ENCODE assay signal across 1 cellular context in the genomic region with DNA sequence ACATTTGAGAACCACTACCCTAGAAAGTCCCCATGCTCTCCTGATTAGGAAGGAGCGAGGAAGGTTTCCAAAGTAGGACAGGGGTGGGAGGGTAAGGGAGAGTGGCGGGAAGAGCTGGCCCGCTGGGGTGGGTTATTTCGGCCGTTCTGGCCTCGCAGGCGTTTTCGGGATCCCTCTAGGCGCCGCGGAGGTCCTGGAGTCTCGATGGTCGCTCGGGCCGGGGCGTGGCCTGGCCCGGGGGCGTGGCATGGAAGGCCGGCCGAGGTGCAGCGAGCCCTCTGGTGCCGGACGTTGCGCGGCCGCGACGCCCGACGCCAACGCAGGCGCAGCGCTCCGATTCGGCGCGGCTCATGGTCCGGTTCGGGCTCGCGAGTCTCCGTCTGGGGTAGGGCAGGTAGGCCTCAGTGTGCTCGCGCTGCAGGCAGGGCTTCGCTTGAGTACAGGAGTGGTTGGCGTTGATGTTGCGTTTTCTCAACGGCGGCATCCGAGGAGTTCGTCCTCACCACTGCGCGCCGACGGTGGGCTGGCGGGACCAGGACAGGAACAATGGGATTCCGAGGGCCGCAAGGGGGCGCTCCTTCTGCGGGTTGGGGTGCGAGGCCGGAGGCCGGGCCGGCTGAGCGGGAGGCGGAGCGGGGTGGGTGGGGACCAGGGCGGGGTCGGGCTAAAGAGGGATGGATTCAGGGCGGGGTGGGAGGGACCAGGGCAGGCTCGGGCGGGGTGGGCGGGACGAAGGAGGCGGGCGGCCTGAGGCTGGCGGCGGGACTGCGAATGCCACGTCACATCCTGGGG.
TF ChIP-seq lines count a peak whose summit lies in the region.

A gene with protein sequence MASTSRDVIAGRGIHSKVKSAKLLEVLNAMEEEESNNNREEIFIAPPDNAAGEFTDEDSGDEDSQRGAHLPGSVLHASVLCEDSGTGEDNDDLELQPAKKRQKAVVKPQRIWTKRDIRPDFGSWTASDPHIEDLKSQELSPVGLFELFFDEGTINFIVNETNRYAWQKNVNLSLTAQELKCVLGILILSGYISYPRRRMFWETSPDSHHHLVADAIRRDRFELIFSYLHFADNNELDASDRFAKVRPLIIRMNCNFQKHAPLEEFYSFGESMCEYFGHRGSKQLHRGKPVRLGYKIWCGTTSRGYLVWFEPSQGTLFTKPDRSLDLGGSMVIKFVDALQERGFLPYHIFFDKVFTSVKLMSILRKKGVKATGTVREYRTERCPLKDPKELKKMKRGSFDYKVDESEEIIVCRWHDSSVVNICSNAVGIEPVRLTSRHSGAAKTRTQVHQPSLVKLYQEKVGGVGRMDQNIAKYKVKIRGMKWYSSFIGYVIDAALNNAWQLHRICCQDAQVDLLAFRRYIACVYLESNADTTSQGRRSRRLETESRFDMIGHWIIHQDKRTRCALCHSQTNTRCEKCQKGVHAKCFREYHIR (plus strand): TSS at position 287 of the 792 bp plus-strand sequence. CDS start 7,628 bp downstream, outside the sequence.

TF ChIP-seq in K562, 482 proteins besides CTCF, POLR2A, EP300 and RAD21 (continued from another document and continues in another):
- TF ChIP-seq, protein P1, sequence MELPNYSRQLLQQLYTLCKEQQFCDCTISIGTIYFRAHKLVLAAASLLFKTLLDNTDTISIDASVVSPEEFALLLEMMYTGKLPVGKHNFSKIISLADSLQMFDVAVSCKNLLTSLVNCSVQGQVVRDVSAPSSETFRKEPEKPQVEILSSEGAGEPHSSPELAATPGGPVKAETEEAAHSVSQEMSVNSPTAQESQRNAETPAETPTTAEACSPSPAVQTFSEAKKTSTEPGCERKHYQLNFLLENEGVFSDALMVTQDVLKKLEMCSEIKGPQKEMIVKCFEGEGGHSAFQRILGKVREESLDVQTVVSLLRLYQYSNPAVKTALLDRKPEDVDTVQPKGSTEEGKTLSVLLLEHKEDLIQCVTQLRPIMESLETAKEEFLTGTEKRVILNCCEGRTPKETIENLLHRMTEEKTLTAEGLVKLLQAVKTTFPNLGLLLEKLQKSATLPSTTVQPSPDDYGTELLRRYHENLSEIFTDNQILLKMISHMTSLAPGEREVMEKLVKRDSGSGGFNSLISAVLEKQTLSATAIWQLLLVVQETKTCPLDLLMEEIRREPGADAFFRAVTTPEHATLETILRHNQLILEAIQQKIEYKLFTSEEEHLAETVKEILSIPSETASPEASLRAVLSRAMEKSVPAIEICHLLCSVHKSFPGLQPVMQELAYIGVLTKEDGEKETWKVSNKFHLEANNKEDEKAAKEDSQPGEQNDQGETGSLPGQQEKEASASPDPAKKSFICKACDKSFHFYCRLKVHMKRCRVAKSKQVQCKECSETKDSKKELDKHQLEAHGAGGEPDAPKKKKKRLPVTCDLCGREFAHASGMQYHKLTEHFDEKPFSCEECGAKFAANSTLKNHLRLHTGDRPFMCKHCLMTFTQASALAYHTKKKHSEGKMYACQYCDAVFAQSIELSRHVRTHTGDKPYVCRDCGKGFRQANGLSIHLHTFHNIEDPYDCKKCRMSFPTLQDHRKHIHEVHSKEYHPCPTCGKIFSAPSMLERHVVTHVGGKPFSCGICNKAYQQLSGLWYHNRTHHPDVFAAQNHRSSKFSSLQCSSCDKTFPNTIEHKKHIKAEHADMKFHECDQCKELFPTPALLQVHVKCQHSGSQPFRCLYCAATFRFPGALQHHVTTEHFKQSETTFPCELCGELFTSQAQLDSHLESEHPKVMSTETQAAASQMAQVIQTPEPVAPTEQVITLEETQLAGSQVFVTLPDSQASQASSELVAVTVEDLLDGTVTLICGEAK (IDR thresholded peaks at IDR 0.05): peak; percentile 83
- TF ChIP-seq, protein P1 (CRISPR knock-in tag; IDR thresholded peaks at IDR 0.05): no peak; the same call in 1 of the 2 replicates
- TF ChIP-seq ZNF239 (CRISPR knock-in tag; IDR thresholded peaks at IDR 0.05) (0 out of 2 replicates have a peak, but pooled peaks have one; percentile 20), ZNF668 (CRISPR knock-in tag; IDR thresholded peaks at IDR 0.05) (no peak), BHLHE40 (IDR thresholded peaks at IDR 0.05; ENCODE audit: low read length) (peak; percentile 61), ETV5 (CRISPR knock-in tag; IDR thresholded peaks at IDR 0.05; ENCODE audit: low read depth) (no peak; the same call in 1 of the 2 replicates), ZNF431 (CRISPR knock-in tag; IDR thresholded peaks at IDR 0.05) (peak; percentile 88), RBM22 (IDR thresholded peaks at IDR 0.05; ENCODE audit: low read depth, low read length, poor library complexity, severe bottlenecking) (peak; percentile 56), NCOR1 (IDR thresholded peaks at IDR 0.05) (peak; percentile 53; the same call in 1 of the 2 replicates), HMG20B (CRISPR knock-in tag; IDR thresholded peaks at IDR 0.05) (no peak), NONO (IDR thresholded peaks at IDR 0.05; ENCODE audit: low read depth in 2 of 2, low read length in 1 of 2) (peak; percentile 58 to 78; a peak in 3 of 4 replicates), CHD4 (IDR thresholded peaks at IDR 0.05; ENCODE audit: insufficient read depth, insufficient replicate concordance, low read depth, low read length, poor library complexity, severe bottlenecking) (no peak), BRF1 (IDR thresholded peaks at IDR 0.05; ENCODE audit: borderline replicate concordance, extremely low read depth, insufficient read length) (no peak), PURB (CRISPR knock-in tag; IDR thresholded peaks at IDR 0.05; ENCODE audit: low read depth) (no peak), ELF2 (CRISPR knock-in tag; IDR thresholded peaks at IDR 0.05) (0 out of 2 replicates have a peak, but pooled peaks have one; percentile 22), RBFOX2 (IDR thresholded peaks at IDR 0.05; ENCODE audit: low read depth, low read length) (peak; percentile 97), XRCC4 (IDR thresholded peaks at IDR 0.05; ENCODE audit: extremely low read depth, insufficient read depth, insufficient read length) (no peak), HDAC8 (tag; IDR thresholded peaks at IDR 0.05) (peak; percentile 36; the same call in 1 of the 2 replicates), ZNF347 (CRISPR knock-in tag; IDR thresholded peaks at IDR 0.05; ENCODE audit: low read depth) (no peak), TAF9B (IDR thresholded peaks at IDR 0.05; ENCODE audit: partially characterized antibody) (peak; percentile 80)
- TF ChIP-seq, protein P2, sequence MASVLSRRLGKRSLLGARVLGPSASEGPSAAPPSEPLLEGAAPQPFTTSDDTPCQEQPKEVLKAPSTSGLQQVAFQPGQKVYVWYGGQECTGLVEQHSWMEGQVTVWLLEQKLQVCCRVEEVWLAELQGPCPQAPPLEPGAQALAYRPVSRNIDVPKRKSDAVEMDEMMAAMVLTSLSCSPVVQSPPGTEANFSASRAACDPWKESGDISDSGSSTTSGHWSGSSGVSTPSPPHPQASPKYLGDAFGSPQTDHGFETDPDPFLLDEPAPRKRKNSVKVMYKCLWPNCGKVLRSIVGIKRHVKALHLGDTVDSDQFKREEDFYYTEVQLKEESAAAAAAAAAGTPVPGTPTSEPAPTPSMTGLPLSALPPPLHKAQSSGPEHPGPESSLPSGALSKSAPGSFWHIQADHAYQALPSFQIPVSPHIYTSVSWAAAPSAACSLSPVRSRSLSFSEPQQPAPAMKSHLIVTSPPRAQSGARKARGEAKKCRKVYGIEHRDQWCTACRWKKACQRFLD (CRISPR knock-in tag; IDR thresholded peaks at IDR 0.05): peak; percentile 75; the same call in 1 of the 2 replicates
- TF ChIP-seq, protein P3, sequence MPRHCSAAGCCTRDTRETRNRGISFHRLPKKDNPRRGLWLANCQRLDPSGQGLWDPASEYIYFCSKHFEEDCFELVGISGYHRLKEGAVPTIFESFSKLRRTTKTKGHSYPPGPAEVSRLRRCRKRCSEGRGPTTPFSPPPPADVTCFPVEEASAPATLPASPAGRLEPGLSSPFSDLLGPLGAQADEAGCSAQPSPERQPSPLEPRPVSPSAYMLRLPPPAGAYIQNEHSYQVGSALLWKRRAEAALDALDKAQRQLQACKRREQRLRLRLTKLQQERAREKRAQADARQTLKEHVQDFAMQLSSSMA (CRISPR knock-in tag; IDR thresholded peaks at IDR 0.05): no peak
- TF ChIP-seq, protein P4, sequence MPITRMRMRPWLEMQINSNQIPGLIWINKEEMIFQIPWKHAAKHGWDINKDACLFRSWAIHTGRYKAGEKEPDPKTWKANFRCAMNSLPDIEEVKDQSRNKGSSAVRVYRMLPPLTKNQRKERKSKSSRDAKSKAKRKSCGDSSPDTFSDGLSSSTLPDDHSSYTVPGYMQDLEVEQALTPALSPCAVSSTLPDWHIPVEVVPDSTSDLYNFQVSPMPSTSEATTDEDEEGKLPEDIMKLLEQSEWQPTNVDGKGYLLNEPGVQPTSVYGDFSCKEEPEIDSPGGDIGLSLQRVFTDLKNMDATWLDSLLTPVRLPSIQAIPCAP (CRISPR knock-in tag; IDR thresholded peaks at IDR 0.05; ENCODE audit: borderline replicate concordance): peak; percentile 39; the same call in 1 of the 2 replicates
- TF ChIP-seq, protein P5, sequence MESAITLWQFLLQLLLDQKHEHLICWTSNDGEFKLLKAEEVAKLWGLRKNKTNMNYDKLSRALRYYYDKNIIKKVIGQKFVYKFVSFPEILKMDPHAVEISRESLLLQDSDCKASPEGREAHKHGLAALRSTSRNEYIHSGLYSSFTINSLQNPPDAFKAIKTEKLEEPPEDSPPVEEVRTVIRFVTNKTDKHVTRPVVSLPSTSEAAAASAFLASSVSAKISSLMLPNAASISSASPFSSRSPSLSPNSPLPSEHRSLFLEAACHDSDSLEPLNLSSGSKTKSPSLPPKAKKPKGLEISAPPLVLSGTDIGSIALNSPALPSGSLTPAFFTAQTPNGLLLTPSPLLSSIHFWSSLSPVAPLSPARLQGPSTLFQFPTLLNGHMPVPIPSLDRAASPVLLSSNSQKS (CRISPR knock-in tag; IDR thresholded peaks at IDR 0.05): no peak
- TF ChIP-seq, protein P6, sequence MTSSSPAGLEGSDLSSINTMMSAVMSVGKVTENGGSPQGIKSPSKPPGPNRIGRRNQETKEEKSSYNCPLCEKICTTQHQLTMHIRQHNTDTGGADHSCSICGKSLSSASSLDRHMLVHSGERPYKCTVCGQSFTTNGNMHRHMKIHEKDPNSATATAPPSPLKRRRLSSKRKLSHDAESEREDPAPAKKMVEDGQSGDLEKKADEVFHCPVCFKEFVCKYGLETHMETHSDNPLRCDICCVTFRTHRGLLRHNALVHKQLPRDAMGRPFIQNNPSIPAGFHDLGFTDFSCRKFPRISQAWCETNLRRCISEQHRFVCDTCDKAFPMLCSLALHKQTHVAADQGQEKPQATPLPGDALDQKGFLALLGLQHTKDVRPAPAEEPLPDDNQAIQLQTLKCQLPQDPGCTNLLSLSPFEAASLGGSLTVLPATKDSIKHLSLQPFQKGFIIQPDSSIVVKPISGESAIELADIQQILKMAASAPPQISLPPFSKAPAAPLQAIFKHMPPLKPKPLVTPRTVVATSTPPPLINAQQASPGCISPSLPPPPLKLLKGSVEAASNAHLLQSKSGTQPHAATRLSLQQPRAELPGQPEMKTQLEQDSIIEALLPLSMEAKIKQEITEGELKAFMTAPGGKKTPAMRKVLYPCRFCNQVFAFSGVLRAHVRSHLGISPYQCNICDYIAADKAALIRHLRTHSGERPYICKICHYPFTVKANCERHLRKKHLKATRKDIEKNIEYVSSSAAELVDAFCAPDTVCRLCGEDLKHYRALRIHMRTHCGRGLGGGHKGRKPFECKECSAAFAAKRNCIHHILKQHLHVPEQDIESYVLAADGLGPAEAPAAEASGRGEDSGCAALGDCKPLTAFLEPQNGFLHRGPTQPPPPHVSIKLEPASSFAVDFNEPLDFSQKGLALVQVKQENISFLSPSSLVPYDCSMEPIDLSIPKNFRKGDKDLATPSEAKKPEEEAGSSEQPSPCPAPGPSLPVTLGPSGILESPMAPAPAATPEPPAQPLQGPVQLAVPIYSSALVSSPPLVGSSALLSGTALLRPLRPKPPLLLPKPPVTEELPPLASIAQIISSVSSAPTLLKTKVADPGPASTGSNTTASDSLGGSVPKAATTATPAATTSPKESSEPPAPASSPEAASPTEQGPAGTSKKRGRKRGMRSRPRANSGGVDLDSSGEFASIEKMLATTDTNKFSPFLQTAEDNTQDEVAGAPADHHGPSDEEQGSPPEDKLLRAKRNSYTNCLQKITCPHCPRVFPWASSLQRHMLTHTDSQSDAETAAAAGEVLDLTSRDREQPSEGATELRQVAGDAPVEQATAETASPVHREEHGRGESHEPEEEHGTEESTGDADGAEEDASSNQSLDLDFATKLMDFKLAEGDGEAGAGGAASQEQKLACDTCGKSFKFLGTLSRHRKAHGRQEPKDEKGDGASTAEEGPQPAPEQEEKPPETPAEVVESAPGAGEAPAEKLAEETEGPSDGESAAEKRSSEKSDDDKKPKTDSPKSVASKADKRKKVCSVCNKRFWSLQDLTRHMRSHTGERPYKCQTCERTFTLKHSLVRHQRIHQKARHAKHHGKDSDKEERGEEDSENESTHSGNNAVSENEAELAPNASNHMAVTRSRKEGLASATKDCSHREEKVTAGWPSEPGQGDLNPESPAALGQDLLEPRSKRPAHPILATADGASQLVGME (CRISPR knock-in tag; IDR thresholded peaks at IDR 0.05): 0 out of 2 replicates have a peak, but pooled peaks have one; percentile 54
- TF ChIP-seq, protein P7, sequence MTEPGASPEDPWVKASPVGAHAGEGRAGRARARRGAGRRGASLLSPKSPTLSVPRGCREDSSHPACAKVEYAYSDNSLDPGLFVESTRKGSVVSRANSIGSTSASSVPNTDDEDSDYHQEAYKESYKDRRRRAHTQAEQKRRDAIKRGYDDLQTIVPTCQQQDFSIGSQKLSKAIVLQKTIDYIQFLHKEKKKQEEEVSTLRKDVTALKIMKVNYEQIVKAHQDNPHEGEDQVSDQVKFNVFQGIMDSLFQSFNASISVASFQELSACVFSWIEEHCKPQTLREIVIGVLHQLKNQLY (CRISPR knock-in tag; conservative IDR thresholded peaks at IDR 0.05): 0 out of 4 replicates have a peak, but pooled peaks have one; percentile 19 to 66
